ENCODE assay signal across 8 cellular contexts in the genomic region with DNA sequence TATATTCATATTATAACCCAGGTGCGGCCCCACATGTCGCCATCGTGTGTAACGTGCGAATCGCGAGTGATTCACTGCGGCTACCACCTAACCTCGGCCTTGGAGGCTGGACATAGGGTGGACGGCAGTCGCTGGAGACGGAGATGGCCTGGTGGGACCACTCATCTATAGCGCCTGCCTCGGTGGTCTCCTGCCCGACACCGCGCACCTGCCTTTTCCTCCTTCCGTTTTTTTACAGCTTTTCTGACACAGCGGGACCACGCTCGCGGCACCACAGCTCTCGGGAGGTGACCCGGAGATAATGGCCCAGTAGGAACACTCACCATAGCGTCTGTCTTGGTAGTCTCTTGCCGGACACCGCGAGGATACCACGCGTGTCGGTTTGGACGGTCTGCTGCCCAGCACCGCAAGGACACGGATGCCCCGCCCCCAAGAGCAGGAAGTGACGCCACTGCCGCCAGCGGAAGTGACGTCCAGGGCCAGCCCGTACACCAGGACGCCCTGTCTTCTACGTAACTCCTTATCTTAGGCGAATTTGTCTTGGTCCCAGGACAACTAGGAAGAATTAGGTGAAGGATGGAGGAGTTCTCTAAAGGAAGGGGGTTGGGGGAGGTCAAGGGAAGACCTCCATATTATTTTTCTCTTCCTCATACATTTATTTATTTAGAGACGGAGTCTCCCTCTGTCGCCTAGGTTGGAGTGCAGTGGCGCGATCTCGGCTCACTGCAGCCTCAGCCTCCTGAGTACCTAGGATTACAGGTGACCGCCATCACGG.
DNase-seq lines count a peak whose midpoint lies in the region.

No MANE protein-coding gene starts in this region.

- peak overlapping the region; percentile 95 for H3K27ac Mint-ChIP-seq in activated naive CD4-positive, alpha-beta T cell treated with anti-CD3 and anti-CD28 coated beads, Interleukin-2, amount 10 ng/mL, durations not matched to agents 7 days and 5 days

- H3K27me3 ChIP-seq in HUES48 (ENCODE audit: control insufficient read depth, insufficient read depth, low read length): no peaks in the 10 kb centered on the region
- H3K27me3 ChIP-seq in subcutaneous abdominal adipose tissue (ENCODE audit: control insufficient read depth in 5 of 5, insufficient read depth in 4 of 5, low read length in 5 of 5): no peaks in the 10 kb centered on the region

- peaks cover 23% of the 10 kb centered on the region for H3K4me1 Mint-ChIP-seq in activated naive CD4-positive, alpha-beta T cell treated with anti-CD3 and anti-CD28 coated beads, Interleukin-2, amount 10 ng/mL, durations not matched to agents 7 days and 5 days

- H3K9me3 ChIP-seq in HUES48 (ENCODE audit: control insufficient read depth, insufficient read depth, low read length) (no peaks in the 10 kb centered on the region), SK-N-MC (ENCODE audit: low read depth, low read length) (no peaks in the 10 kb centered on the region), subcutaneous abdominal adipose tissue (ENCODE audit: control insufficient read depth in 5 of 5, low read length in 5 of 5) (no peaks in the 10 kb centered on the region)

- peak overlapping the region; percentile 98 for H3K4me3 Mint-ChIP-seq in activated naive CD4-positive, alpha-beta T cell treated with anti-CD3 and anti-CD28 coated beads, Interleukin-2, amount 10 ng/mL, durations not matched to agents 7 days and 5 days

- H3K4me3 ChIP-seq in HUES48 (ENCODE audit: low read depth, low read length): peak overlapping the region; percentile 93
- peak overlapping the region; percentile 91 for H3K4me3 ChIP-seq in SK-N-MC
- H3K4me3 ChIP-seq in subcutaneous abdominal adipose tissue (ENCODE audit: low read depth in 1 of 5, low read length in 5 of 5): peak overlapping the region; percentile 77 to 88 (median 82)

- no peaks in the 10 kb centered on the region for H3K27me3 Mint-ChIP-seq in activated naive CD4-positive, alpha-beta T cell treated with anti-CD3 and anti-CD28 coated beads, Interleukin-2, amount 10 ng/mL, durations not matched to agents 7 days and 5 days

- CTCF ChIA-PET in activated naive CD4-positive, alpha-beta T cell treated with anti-CD3 and anti-CD28 coated beads, Interleukin-2, amount 10 ng/mL, durations not matched to agents 7 days and 5 days (lab: Charles Lee): no interaction called here

- H3K36me3 ChIP-seq in HUES48 (ENCODE audit: control insufficient read depth, insufficient read depth, low read length): peaks cover 39% of the 10 kb centered on the region
- H3K36me3 ChIP-seq in SK-N-MC (ENCODE audit: insufficient read depth, low read length): peaks cover 32% of the 10 kb centered on the region
- peaks cover 7 to 31% (median 18%) of the 10 kb centered on the region in 5 donors for H3K36me3 ChIP-seq in subcutaneous abdominal adipose tissue (ENCODE audit: control insufficient read depth in 5 of 5, insufficient read depth in 5 of 5, low read length in 5 of 5)

- no peaks in the 10 kb centered on the region for H3K9me3 Mint-ChIP-seq in activated naive CD4-positive, alpha-beta T cell treated with anti-CD3 and anti-CD28 coated beads, Interleukin-2, amount 10 ng/mL, durations not matched to agents 7 days and 5 days

- H3K27ac ChIP-seq in HUES48 (ENCODE audit: low read depth, low read length) (peak overlapping the region; percentile 93), SK-N-MC (peak overlapping the region; percentile 79), subcutaneous abdominal adipose tissue (ENCODE audit: low read depth, low read length) (peak overlapping the region; percentile 72)

- H3K9ac ChIP-seq in HUES48 (ENCODE audit: low read depth, low read length) (peak overlapping the region; percentile 63), SK-N-MC (ENCODE audit: insufficient read length) (peak overlapping the region; percentile 85), subcutaneous abdominal adipose tissue (ENCODE audit: low read length in 5 of 5) (peak overlapping the region; percentile 38 to 77 (median 70))

- H3K4me1 ChIP-seq in HUES48 (ENCODE audit: control insufficient read depth, insufficient read depth, low read length) (no peaks in the 10 kb centered on the region), subcutaneous abdominal adipose tissue (ENCODE audit: control insufficient read depth in 5 of 5, insufficient read depth in 5 of 5, low read length in 5 of 5) (peaks cover 0 to 13% (median 10%) of the 10 kb centered on the region in 5 donors)

- peak; percentile 9 for DNase-seq in NCI-H2107 treated with DMSO at 0.1 percent for 48 hours (lab: John Stamatoyannopoulos, UW; ENCODE audit: unreplicated experiment)
- no peak for DNase-seq in NCI-H2107 (lab: John Stamatoyannopoulos, UW)
- peak; percentile 16 for DNase-seq in SK-N-MC (ENCODE audit: low read depth, low spot score)
- peak; percentile 90 for DNase-seq in activated naive CD4-positive, alpha-beta T cell treated with anti-CD3 and anti-CD28 coated beads, Interleukin-2, amount 10 ng/mL, durations not matched to agents 7 days and 5 days
- peak; percentile 84 for DNase-seq in globus pallidus (ENCODE audit: low spot score)
- peak; percentile 10 to 88 (median 72) for DNase-seq in nucleus accumbens (lab: John Stamatoyannopoulos, UW)

- peaks cover 24% of the 10 kb centered on the region for H3K36me3 Mint-ChIP-seq in activated naive CD4-positive, alpha-beta T cell treated with anti-CD3 and anti-CD28 coated beads, Interleukin-2, amount 10 ng/mL, durations not matched to agents 7 days and 5 days
